Comparison of ENCODE assay signal across 8 cellular contexts in genomic region chr12:104042580-104042979, GRCh38.
"Had no signal": no experiment of that assay in that cellular context is flagged by ENCODE, and none has a peak within 500 bp of the region (broad histone marks: within the 10 kb centered on the region; RNA-seq: fewer than 3 reads in every experiment).

No MANE protein-coding gene starts in this region.

- H3K4me2 ChIP-seq: GM23338 had no signal

- H3K4me3 Mint-ChIP-seq: GM23338, H9 had no signal

- H3K4me1 Mint-ChIP-seq: GM23338, H9 had no signal

- H3K9me3 Mint-ChIP-seq: GM23338, H9 had no signal

- H3K27ac Mint-ChIP-seq: GM23338, H9 had no signal

- ATAC-seq: GM23338, HCT116 had no signal

- H3K4me3 ChIP-seq: GM23338 had no signal

- H2AFZ ChIP-seq: GM23338 had no signal

- DNase-seq: H9, IMR-90, KG1 had no signal

- FAIRE-seq: H1, H54, HTR-8/SVneo had no signal
